ENCODE assay signal across 8 cellular contexts in the genomic region with DNA sequence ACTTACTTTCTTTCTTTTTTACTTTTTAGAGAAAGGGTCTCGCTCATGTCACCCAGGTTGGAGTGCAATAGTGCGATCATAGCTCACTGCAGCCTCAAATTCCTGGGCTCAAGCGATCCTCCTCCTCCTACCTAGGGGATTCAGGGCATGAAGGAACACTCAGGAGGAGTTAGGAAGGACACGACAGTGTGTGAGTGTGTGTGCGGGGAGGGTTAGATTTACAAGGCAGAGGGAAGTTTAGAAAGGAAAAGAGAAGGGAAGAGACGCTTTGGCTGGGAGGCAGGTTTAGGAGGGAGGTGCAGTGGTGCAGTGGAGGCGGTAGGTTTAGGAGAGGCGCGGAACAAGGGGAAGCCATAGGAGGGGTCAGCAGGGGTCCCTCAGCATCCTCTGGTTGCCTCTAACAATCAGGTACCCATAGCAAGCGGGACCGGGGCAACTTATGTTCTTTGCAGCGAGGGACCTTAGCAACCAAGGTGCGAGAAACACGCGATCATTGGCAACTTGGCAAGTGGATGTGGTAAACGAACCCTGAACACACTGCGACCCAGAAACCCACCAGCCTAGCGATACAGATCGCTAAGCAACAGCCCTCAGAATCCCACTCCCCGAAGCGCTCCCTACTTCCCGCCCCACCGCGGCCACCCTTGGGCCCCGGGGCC. TPM values are rescaled to one million over a fixed set of nuclear protein-coding genes. Genes with fewer than 3 reads are reported as not detected.
DNase-seq lines count a peak whose midpoint lies in the region; ATAC-seq, FAIRE-seq and TF ChIP-seq lines count a peak whose summit lies in the region.

No MANE protein-coding gene starts in this region.

- TF ChIP-seq EP300 in tibial nerve (IDR thresholded peaks at IDR 0.05): no peak

- TF ChIP-seq CTCF in DND-41 (IDR thresholded peaks at IDR 0.05; ENCODE audit: borderline replicate concordance, extremely low read depth, low read length, poor library complexity, severe bottlenecking): no peak
- TF ChIP-seq CTCF in bronchial epithelial cell (IDR thresholded peaks at IDR 0.05; ENCODE audit: insufficient read depth, low read length, severe bottlenecking): no peak
- no peak for TF ChIP-seq CTCF in lower leg skin (IDR thresholded peaks at IDR 0.05)
- no peak for TF ChIP-seq CTCF in tibial nerve (IDR thresholded peaks at IDR 0.05)

- H3K79me2 ChIP-seq in DND-41 (ENCODE audit: insufficient read depth, low read length): peaks cover 51% of the 10 kb centered on the region

- TF ChIP-seq POLR2A in lower leg skin (IDR thresholded peaks at IDR 0.05) (no peak), tibial nerve (IDR thresholded peaks at IDR 0.05) (no peak)

- H3K27ac ChIP-seq in DND-41 (ENCODE audit: low read length) (peak overlapping the region; percentile 53), tibial nerve (peak overlapping the region; percentile 83 to 96 (median 89))

- intact Hi-C loops in lower leg skin (cut with DNase I; ENCODE audit: low total_unique reads): loop anchor here (5.0 kb wide), 1 partner anchor 923 kb away; no protein-coding TSS in a partner anchor

- peaks cover 6% of the 10 kb centered on the region for H4K20me1 ChIP-seq in DND-41 (ENCODE audit: insufficient read depth, low read length)

- no peaks in the 10 kb centered on the region for H3K27me3 ChIP-seq in DND-41 (ENCODE audit: insufficient read depth, low read length, poor library complexity)
- no peaks in the 10 kb centered on the region for H3K27me3 ChIP-seq in bronchial epithelial cell (ENCODE audit: control insufficient read depth, insufficient read depth, low read length)
- no peaks in the 10 kb centered on the region for H3K27me3 ChIP-seq in tibial nerve

- peak overlapping the region; percentile 81 for H2AFZ ChIP-seq in DND-41 (ENCODE audit: low read depth, low read length)

- H3K36me3 ChIP-seq in DND-41 (ENCODE audit: insufficient read depth, low read length): peaks cover 3% of the 10 kb centered on the region; the same call in 1 of the 2 replicates
- no peaks in the 10 kb centered on the region for H3K36me3 ChIP-seq in bronchial epithelial cell (ENCODE audit: control insufficient read depth, insufficient read depth, low read length)
- H3K36me3 ChIP-seq in tibial nerve: peaks cover 0 to 2% (median 0%) of the 10 kb centered on the region in 3 donors

- ATAC-seq in DND-41 (ENCODE audit: insufficient read depth, low read depth): no peak

- H3K4me1 ChIP-seq in DND-41 (ENCODE audit: insufficient read depth, low read length) (peaks cover 34% of the 10 kb centered on the region), tibial nerve (peaks cover 0 to 49% (median 14%) of the 10 kb centered on the region in 4 donors)

- DNase-seq in DND-41: no peak
- DNase-seq in M059J (ENCODE audit: low read depth): peak; percentile 39
- DNase-seq in bronchial epithelial cell (ENCODE audit: low read depth): peak; percentile 7
- DNase-seq in lower leg skin (ENCODE audit: low spot score in 2 of 2): peak in 1 of 2 donors; percentile 45
- peak in 1 of 2 donors; percentile 18 for DNase-seq in tibial nerve (ENCODE audit: low spot score in 2 of 2)
- no peak for DNase-seq in UCSD-AML1 (lab: John Stamatoyannopoulos, UW; ENCODE audit: unreplicated experiment)
- DNase-seq in HuH-7.5 (ENCODE audit: low spot score): no peak
- DNase-seq in NCI-H2107 (lab: John Stamatoyannopoulos, UW): no peak

- WGBS in lower leg skin, 2 donors: 3 to 4% methylated on average over 16 to 18 of the region's 25 CpGs
- 6% methylated on average over 23 to 24 of the region's 25 CpGs for WGBS in tibial nerve, 2 donors

- no peak for FAIRE-seq in bronchial epithelial cell (lab: Jason Lieb, UNC)

- H3K9me3 ChIP-seq in DND-41 (ENCODE audit: insufficient read depth, low read length, severe bottlenecking) (peaks cover 3% of the 10 kb centered on the region), tibial nerve (peaks cover 0 to 2% (median 0%) of the 10 kb centered on the region in 4 donors)

- H3K4me3 ChIP-seq in DND-41 (ENCODE audit: low read depth in 1 of 2, low read length in 2 of 2) (peak overlapping the region; percentile 34 to 61; a peak in 3 of 4 replicates), bronchial epithelial cell (ENCODE audit: low read depth, low read length) (peak overlapping the region; percentile 74), lower leg skin (ENCODE audit: low read depth, poor library complexity, severe bottlenecking) (peak overlapping the region; percentile 60), tibial nerve (peak overlapping the region; percentile 67 to 91 (median 76))

- H3K4me2 ChIP-seq in DND-41 (ENCODE audit: insufficient read depth, low read length): peak overlapping the region; percentile 97

- peak overlapping the region; percentile 62 for H3K9ac ChIP-seq in DND-41 (ENCODE audit: low read depth, low read length)

RNA-seq across cellular contexts. Expression of gene SIRT2, which starts 0.5 kb away (rescaled TPM):
- 63.3 and 77.1 TPM in 2 replicates for total RNA-seq in M059J (2014; rRNA removed; shearing (Covaris generic))
- 41.3 and 44.7 TPM in 2 replicates for total RNA-seq in bronchial epithelial cell
- total RNA-seq in lower leg skin: 100 to 1,000 TPM in 2 of 4 donors, 10 to 100 TPM in 2; 84.6 to 119 (median 101) TPM
- 100 to 1,000 TPM; 108 to 154 (median 129) TPM for total RNA-seq in tibial nerve

RNA-seq across cellular contexts. Expression of gene NFKBIB, which starts 0.9 kb away (rescaled TPM):
- total RNA-seq in M059J (2014; rRNA removed; shearing (Covaris generic)): 16.5 and 27.5 TPM in 2 replicates
- total RNA-seq in bronchial epithelial cell (23.2 and 25.9 TPM in 2 replicates), lower leg skin (10 to 100 TPM; 26.9 to 51.2 (median 31.5) TPM), tibial nerve (10 to 100 TPM; 16.0 to 33.0 (median 25.2) TPM)

RNA-seq across cellular contexts. Expression of gene CCER2, which starts 13.1 kb away (rescaled TPM):
- total RNA-seq in M059J (2014; rRNA removed; shearing (Covaris generic)): not detected in 2 replicates
- total RNA-seq in bronchial epithelial cell: 0.13 TPM in 1 of 2 replicates, not detected in the other
- 1 to 10 TPM; 3.3 to 8.7 (median 3.4) TPM for total RNA-seq in lower leg skin
- not detected for total RNA-seq in tibial nerve

RNA-seq across cellular contexts. Expression of gene RINL, which starts 20.8 kb away (rescaled TPM):
- 0.57 and 1.0 TPM in 2 replicates for total RNA-seq in M059J (2014; rRNA removed; shearing (Covaris generic))
- total RNA-seq in bronchial epithelial cell: 8.7 and 12.3 TPM in 2 replicates
- 10 to 100 TPM in 3 of 4 donors, 1 to 10 TPM in 1; 5.5 to 14.0 (median 11.6) TPM for total RNA-seq in lower leg skin
- total RNA-seq in tibial nerve: 10 to 100 TPM in 2 of 4 donors, 1 to 10 TPM in 2; 8.4 to 28.8 (median 11.6) TPM

RNA-seq across cellular contexts. Expression of gene SARS2, which starts 31.6 kb away (rescaled TPM):
- total RNA-seq in M059J (2014; rRNA removed; shearing (Covaris generic)): 15.4 and 20.2 TPM in 2 replicates
- total RNA-seq in bronchial epithelial cell (5.4 and 8.2 TPM in 2 replicates), lower leg skin (10 to 100 TPM; 11.7 to 23.3 (median 20.0) TPM), tibial nerve (10 to 100 TPM; 12.7 to 21.6 (median 15.8) TPM)

Comparison
In these comparisons a context has a peak if more than half of its experiments do, and no peak if none do; other contexts are left out.
1. DNase-seq: peak in M059J (single experiment) and bronchial epithelial cell (single experiment); none in DND-41 (single experiment), UCSD-AML1 (single experiment), HuH-7.5 (single experiment) and NCI-H2107 (single experiment).
2. Peak in every context shown above with its lines, with median percentiles within 50 percentile points of each other: H3K4me3 ChIP-seq.